Comparison of ENCODE assay signal across 7 cellular contexts in genomic region chr20:34069341-34070078, GRCh38. TPM values are rescaled to one million over a fixed set of nuclear protein-coding genes. Genes with fewer than 3 reads are reported as not detected.
DNase-seq lines count a peak whose midpoint lies in the region; ATAC-seq, FAIRE-seq and TF ChIP-seq lines count a peak whose summit lies in the region.

No MANE protein-coding gene starts in this region.

- H3K27me3 Mint-ChIP-seq in endothelial cell (ENCODE audit: unreplicated experiment) = peaks cover 2% of the 10 kb centered on the region

- DNase-seq in GM12892 (ENCODE audit: insufficient read length) (no peak), HL-60 (ENCODE audit: low read depth in 1 of 2, low spot score in 1 of 2) (peak in 1 of 2 experiments; percentile 64), NCI-H774 (lab: John Stamatoyannopoulos, UW) (peak; percentile 67), endothelial cell (ENCODE audit: low spot score) (peak; percentile 74), midbrain (lab: John Stamatoyannopoulos, UW) (peak; percentile 91)
- peak; percentile 75 for DNase-seq in activated CD8-positive, alpha-beta memory T cell treated with anti-CD3 and anti-CD28 coated beads for 24 hours
- DNase-seq in stimulated activated effector memory CD8-positive, alpha-beta T cell treated with anti-CD3 and anti-CD28 coated beads, Interleukin-12 subunit alpha, Interleukin-12 subunit beta, amount 100 ng/mL, for 72 hours (ENCODE audit: low spot score in 2 of 2) = peak; percentile 29 to 68

- no peak for TF ChIP-seq POLR2A in GM12892 (IDR thresholded peaks at IDR 0.05; ENCODE audit: low read depth, low read length)

- no peak overlapping the region for H3K4me3 ChIP-seq in HL-60 (replicated peaks; ENCODE audit: insufficient read depth, low read length)

- H3K27me3 ChIP-seq in HL-60 (ENCODE audit: insufficient read depth, poor library complexity, severe bottlenecking) = no peaks in the 10 kb centered on the region

- no peak overlapping the region for H3K27ac Mint-ChIP-seq in endothelial cell (ENCODE audit: unreplicated experiment)
- peak overlapping the region; percentile 23 for H3K27ac Mint-ChIP-seq in stimulated activated effector memory CD8-positive, alpha-beta T cell treated with anti-CD3 and anti-CD28 coated beads, Interleukin-12 subunit alpha, Interleukin-12 subunit beta, amount 100 ng/mL, for 72 hours

- no peaks in the 10 kb centered on the region for H3K4me1 Mint-ChIP-seq in endothelial cell (ENCODE audit: unreplicated experiment)
- peaks cover 67% of the 10 kb centered on the region for H3K4me1 Mint-ChIP-seq in stimulated activated effector memory CD8-positive, alpha-beta T cell treated with anti-CD3 and anti-CD28 coated beads, Interleukin-12 subunit alpha, Interleukin-12 subunit beta, amount 100 ng/mL, for 72 hours

- H3K27ac ChIP-seq in HL-60 (replicated peaks) = no peak overlapping the region

- FAIRE-seq in GM12892 (lab: Jason Lieb, UNC) = peak; percentile 90

- peaks cover 18% of the 10 kb centered on the region for H3K36me3 Mint-ChIP-seq in endothelial cell (ENCODE audit: low read depth, unreplicated experiment)
- peaks cover 48% of the 10 kb centered on the region for H3K36me3 Mint-ChIP-seq in stimulated activated effector memory CD8-positive, alpha-beta T cell treated with anti-CD3 and anti-CD28 coated beads, Interleukin-12 subunit alpha, Interleukin-12 subunit beta, amount 100 ng/mL, for 72 hours

- peak; percentile 89 for ATAC-seq in stimulated activated effector memory CD8-positive, alpha-beta T cell treated with anti-CD3 and anti-CD28 coated beads, Interleukin-12 subunit alpha, Interleukin-12 subunit beta, amount 100 ng/mL, for 72 hours

- H3K4me3 Mint-ChIP-seq in endothelial cell (ENCODE audit: unreplicated experiment) = no peak overlapping the region
- H3K4me3 Mint-ChIP-seq in stimulated activated effector memory CD8-positive, alpha-beta T cell treated with anti-CD3 and anti-CD28 coated beads, Interleukin-12 subunit alpha, Interleukin-12 subunit beta, amount 100 ng/mL, for 72 hours = no peak overlapping the region

- peak; percentile 72 for TF ChIP-seq CTCF in HL-60 (IDR thresholded peaks at IDR 0.05; ENCODE audit: insufficient read depth, low read length)
- peak; percentile 75 for TF ChIP-seq CTCF in endothelial cell (IDR thresholded peaks at IDR 0.05; ENCODE audit: unreplicated experiment)

- H3K9me3 Mint-ChIP-seq in endothelial cell (ENCODE audit: unreplicated experiment) = no peaks in the 10 kb centered on the region
- no peaks in the 10 kb centered on the region for H3K9me3 Mint-ChIP-seq in stimulated activated effector memory CD8-positive, alpha-beta T cell treated with anti-CD3 and anti-CD28 coated beads, Interleukin-12 subunit alpha, Interleukin-12 subunit beta, amount 100 ng/mL, for 72 hours

RNA-seq across cellular contexts. Expression of gene EIF2S2, which starts 42.5 kb away (rescaled TPM):
- 91.7 TPM for polyA plus RNA-seq in GM12892 (2012; ENCODE audit: missing spikeins)
- total RNA-seq in endothelial cell (ENCODE audit: unreplicated experiment) = 107 TPM
